1 cellular context compared by ENCODE assay signal in the genomic region with DNA sequence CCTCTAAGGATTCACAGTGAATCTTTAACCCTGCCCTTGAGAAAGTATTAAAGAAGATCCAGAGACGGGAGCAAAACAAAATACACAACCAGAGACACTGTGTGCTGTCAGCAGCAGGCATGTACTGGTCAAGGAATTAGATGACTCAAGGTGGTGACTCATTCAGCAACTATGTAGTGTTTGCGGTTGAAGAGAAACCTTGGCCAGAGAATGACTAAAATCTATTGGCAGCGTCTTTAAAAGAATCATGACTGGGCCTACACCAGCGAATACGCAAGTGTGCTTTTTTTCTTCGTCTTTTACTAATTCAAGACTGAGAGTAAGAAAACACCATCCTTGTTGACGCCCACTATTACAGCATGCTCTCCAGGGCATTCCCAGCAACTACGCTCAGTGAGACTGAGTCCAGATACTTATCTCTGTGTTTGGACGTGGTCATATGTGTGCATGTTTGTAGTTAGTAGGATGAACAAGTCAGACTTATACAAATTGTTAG.
TF ChIP-seq lines count a peak whose summit lies in the region.

No MANE protein-coding gene starts in this region.

TF ChIP-seq in GM23338, 12 proteins besides CTCF, POLR2A, EP300 and RAD21 (continued from another document):
- no peak for TF ChIP-seq ZNF462 (CRISPR knock-in tag; IDR thresholded peaks at IDR 0.05)
- TF ChIP-seq CREB1 (CRISPR knock-in tag; IDR thresholded peaks at IDR 0.05; ENCODE audit: low read depth) = no peak
- TF ChIP-seq ZNF114 (CRISPR knock-in tag; IDR thresholded peaks at IDR 0.05) = no peak
- no peak for TF ChIP-seq NANOG (IDR thresholded peaks at IDR 0.05; ENCODE audit: borderline replicate concordance)
- TF ChIP-seq, protein P1, sequence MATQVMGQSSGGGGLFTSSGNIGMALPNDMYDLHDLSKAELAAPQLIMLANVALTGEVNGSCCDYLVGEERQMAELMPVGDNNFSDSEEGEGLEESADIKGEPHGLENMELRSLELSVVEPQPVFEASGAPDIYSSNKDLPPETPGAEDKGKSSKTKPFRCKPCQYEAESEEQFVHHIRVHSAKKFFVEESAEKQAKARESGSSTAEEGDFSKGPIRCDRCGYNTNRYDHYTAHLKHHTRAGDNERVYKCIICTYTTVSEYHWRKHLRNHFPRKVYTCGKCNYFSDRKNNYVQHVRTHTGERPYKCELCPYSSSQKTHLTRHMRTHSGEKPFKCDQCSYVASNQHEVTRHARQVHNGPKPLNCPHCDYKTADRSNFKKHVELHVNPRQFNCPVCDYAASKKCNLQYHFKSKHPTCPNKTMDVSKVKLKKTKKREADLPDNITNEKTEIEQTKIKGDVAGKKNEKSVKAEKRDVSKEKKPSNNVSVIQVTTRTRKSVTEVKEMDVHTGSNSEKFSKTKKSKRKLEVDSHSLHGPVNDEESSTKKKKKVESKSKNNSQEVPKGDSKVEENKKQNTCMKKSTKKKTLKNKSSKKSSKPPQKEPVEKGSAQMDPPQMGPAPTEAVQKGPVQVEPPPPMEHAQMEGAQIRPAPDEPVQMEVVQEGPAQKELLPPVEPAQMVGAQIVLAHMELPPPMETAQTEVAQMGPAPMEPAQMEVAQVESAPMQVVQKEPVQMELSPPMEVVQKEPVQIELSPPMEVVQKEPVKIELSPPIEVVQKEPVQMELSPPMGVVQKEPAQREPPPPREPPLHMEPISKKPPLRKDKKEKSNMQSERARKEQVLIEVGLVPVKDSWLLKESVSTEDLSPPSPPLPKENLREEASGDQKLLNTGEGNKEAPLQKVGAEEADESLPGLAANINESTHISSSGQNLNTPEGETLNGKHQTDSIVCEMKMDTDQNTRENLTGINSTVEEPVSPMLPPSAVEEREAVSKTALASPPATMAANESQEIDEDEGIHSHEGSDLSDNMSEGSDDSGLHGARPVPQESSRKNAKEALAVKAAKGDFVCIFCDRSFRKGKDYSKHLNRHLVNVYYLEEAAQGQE (IDR thresholded peaks at IDR 0.05; ENCODE audit: unreplicated experiment) = no peak
- no peak for TF ChIP-seq JUNB (IDR thresholded peaks at IDR 0.05; ENCODE audit: unreplicated experiment)
- no peak for TF ChIP-seq EZH2 (IDR thresholded peaks at IDR 0.05; ENCODE audit: low read depth, unreplicated experiment)
- TF ChIP-seq ZNF331 (CRISPR knock-in tag; IDR thresholded peaks at IDR 0.05; ENCODE audit: low read depth) = no peak
